Comparison of ENCODE assay signal across 1 cellular context in the genomic region with DNA sequence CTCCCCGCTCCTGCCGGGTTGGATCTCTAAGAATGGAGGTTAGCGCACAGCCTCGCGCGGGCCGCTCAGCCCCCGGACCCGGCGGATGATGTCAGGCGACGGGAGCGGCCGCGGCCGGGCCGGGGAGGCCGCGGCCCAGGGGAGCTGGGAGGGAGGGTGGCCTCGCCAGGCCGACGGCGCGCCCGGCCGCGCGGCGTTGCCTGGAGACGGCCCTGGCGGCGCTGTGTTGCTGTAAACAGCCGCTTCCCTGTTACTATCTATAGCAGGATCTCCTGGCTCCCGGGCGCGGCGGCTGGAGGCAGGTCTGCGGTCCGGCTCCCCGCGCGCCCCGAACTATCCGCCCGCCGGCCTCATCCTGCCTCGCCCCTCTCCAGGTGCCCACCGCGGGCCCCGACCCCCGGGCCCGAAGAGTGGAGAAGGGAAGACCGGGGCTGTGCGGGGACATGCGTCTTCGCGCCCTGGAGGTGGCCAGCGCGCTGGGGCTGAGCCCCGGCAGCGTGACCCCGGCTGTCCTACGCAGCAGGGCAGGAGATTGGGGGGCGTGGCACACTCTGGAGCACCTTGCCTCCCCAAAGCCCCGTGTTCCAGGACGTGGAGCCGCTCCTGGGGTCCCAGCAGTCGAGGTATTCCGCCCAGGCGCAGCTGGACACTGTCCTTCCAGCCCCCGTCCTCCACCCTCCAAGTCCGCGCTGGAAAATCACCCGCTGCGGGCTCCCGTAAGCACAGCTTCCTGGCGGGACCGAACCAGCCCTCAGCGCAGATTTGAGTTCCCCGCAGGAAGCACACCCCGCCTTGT.
TF ChIP-seq lines count a peak whose summit lies in the region.

No MANE protein-coding gene starts in this region.

TF ChIP-seq in K562, 482 proteins besides CTCF, POLR2A, EP300 and RAD21 (continued from another document and continues in another):
- TF ChIP-seq TFAP4 (CRISPR knock-in tag; IDR thresholded peaks at IDR 0.05; ENCODE audit: borderline replicate concordance) (peak; percentile 69; the same call in 1 of the 2 replicates), PHF8 (IDR thresholded peaks at IDR 0.05; ENCODE audit: borderline replicate concordance, low read length) (peak; percentile 37; the same call in 1 of the 2 replicates), FOXJ2 (tag; IDR thresholded peaks at IDR 0.05) (peak; percentile 100), USF2 (CRISPR knock-in tag; IDR thresholded peaks at IDR 0.05) (no peak), ZNF76 (CRISPR knock-in tag; IDR thresholded peaks at IDR 0.05; ENCODE audit: borderline replicate concordance) (no peak), TEAD1 (CRISPR knock-in tag; IDR thresholded peaks at IDR 0.05) (no peak), ZC3H4 (CRISPR knock-in tag; IDR thresholded peaks at IDR 0.05; ENCODE audit: borderline replicate concordance) (0 out of 2 replicates have a peak, but pooled peaks have one; percentile 78), CUX1 (CRISPR knock-in tag; IDR thresholded peaks at IDR 0.05) (no peak), CCAR2 (IDR thresholded peaks at IDR 0.05; ENCODE audit: low read depth, low read length) (no peak), HSF4 (CRISPR knock-in tag; IDR thresholded peaks at IDR 0.05; ENCODE audit: borderline replicate concordance) (no peak), ZNF644 (tag; IDR thresholded peaks at IDR 0.05; ENCODE audit: low read depth) (no peak), CC2D1A (IDR thresholded peaks at IDR 0.05) (no peak), HLTF (IDR thresholded peaks at IDR 0.05) (no peak), NR2F6 (CRISPR knock-in tag; IDR thresholded peaks at IDR 0.05) (no peak), NFIC (IDR thresholded peaks at IDR 0.05) (no peak), HMG20A (CRISPR knock-in tag; conservative IDR thresholded peaks at IDR 0.05) (no peak), NFXL1 (CRISPR knock-in tag; IDR thresholded peaks at IDR 0.05) (no peak), ZBTB7A (IDR thresholded peaks at IDR 0.05; ENCODE audit: borderline replicate concordance, control insufficient read depth, low read depth, low read length) (peak; percentile 41; the same call in 1 of the 2 replicates), MAFG (tag; conservative IDR thresholded peaks at IDR 0.05) (no peak), POLR2G (IDR thresholded peaks at IDR 0.05; ENCODE audit: low read depth, low read length) (peak; percentile 83), ZNF12 (CRISPR knock-in tag; IDR thresholded peaks at IDR 0.05) (no peak), GATA2 (CRISPR knock-in tag; IDR thresholded peaks at IDR 0.05) (peak; percentile 92), THRAP3 (IDR thresholded peaks at IDR 0.05; ENCODE audit: borderline replicate concordance) (no peak), BCL6 (CRISPR knock-in tag; IDR thresholded peaks at IDR 0.05) (no peak), RFX5 (IDR thresholded peaks at IDR 0.05; ENCODE audit: low read depth, low read length) (no peak), XRCC4 (IDR thresholded peaks at IDR 0.05; ENCODE audit: extremely low read depth, insufficient read depth, insufficient read length) (no peak), TSHZ1 (CRISPR knock-in tag; IDR thresholded peaks at IDR 0.05) (no peak)
- TF ChIP-seq, protein P1, sequence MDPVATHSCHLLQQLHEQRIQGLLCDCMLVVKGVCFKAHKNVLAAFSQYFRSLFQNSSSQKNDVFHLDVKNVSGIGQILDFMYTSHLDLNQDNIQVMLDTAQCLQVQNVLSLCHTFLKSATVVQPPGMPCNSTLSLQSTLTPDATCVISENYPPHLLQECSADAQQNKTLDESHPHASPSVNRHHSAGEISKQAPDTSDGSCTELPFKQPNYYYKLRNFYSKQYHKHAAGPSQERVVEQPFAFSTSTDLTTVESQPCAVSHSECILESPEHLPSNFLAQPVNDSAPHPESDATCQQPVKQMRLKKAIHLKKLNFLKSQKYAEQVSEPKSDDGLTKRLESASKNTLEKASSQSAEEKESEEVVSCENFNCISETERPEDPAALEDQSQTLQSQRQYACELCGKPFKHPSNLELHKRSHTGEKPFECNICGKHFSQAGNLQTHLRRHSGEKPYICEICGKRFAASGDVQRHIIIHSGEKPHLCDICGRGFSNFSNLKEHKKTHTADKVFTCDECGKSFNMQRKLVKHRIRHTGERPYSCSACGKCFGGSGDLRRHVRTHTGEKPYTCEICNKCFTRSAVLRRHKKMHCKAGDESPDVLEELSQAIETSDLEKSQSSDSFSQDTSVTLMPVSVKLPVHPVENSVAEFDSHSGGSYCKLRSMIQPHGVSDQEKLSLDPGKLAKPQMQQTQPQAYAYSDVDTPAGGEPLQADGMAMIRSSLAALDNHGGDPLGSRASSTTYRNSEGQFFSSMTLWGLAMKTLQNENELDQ (CRISPR knock-in tag; IDR thresholded peaks at IDR 0.05; ENCODE audit: borderline replicate concordance), result no peak
- TF ChIP-seq, protein P2, sequence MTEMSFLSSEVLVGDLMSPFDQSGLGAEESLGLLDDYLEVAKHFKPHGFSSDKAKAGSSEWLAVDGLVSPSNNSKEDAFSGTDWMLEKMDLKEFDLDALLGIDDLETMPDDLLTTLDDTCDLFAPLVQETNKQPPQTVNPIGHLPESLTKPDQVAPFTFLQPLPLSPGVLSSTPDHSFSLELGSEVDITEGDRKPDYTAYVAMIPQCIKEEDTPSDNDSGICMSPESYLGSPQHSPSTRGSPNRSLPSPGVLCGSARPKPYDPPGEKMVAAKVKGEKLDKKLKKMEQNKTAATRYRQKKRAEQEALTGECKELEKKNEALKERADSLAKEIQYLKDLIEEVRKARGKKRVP (CRISPR knock-in tag; IDR thresholded peaks at IDR 0.05), result no peak
- TF ChIP-seq, protein P3, sequence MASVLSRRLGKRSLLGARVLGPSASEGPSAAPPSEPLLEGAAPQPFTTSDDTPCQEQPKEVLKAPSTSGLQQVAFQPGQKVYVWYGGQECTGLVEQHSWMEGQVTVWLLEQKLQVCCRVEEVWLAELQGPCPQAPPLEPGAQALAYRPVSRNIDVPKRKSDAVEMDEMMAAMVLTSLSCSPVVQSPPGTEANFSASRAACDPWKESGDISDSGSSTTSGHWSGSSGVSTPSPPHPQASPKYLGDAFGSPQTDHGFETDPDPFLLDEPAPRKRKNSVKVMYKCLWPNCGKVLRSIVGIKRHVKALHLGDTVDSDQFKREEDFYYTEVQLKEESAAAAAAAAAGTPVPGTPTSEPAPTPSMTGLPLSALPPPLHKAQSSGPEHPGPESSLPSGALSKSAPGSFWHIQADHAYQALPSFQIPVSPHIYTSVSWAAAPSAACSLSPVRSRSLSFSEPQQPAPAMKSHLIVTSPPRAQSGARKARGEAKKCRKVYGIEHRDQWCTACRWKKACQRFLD (CRISPR knock-in tag; IDR thresholded peaks at IDR 0.05), result peak; percentile 63
- TF ChIP-seq, protein P4, sequence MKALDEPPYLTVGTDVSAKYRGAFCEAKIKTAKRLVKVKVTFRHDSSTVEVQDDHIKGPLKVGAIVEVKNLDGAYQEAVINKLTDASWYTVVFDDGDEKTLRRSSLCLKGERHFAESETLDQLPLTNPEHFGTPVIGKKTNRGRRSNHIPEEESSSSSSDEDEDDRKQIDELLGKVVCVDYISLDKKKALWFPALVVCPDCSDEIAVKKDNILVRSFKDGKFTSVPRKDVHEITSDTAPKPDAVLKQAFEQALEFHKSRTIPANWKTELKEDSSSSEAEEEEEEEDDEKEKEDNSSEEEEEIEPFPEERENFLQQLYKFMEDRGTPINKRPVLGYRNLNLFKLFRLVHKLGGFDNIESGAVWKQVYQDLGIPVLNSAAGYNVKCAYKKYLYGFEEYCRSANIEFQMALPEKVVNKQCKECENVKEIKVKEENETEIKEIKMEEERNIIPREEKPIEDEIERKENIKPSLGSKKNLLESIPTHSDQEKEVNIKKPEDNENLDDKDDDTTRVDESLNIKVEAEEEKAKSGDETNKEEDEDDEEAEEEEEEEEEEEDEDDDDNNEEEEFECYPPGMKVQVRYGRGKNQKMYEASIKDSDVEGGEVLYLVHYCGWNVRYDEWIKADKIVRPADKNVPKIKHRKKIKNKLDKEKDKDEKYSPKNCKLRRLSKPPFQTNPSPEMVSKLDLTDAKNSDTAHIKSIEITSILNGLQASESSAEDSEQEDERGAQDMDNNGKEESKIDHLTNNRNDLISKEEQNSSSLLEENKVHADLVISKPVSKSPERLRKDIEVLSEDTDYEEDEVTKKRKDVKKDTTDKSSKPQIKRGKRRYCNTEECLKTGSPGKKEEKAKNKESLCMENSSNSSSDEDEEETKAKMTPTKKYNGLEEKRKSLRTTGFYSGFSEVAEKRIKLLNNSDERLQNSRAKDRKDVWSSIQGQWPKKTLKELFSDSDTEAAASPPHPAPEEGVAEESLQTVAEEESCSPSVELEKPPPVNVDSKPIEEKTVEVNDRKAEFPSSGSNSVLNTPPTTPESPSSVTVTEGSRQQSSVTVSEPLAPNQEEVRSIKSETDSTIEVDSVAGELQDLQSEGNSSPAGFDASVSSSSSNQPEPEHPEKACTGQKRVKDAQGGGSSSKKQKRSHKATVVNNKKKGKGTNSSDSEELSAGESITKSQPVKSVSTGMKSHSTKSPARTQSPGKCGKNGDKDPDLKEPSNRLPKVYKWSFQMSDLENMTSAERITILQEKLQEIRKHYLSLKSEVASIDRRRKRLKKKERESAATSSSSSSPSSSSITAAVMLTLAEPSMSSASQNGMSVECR (CRISPR knock-in tag; IDR thresholded peaks at IDR 0.05), result peak; percentile 51; the same call in 1 of the 2 replicates
- TF ChIP-seq, protein P5, sequence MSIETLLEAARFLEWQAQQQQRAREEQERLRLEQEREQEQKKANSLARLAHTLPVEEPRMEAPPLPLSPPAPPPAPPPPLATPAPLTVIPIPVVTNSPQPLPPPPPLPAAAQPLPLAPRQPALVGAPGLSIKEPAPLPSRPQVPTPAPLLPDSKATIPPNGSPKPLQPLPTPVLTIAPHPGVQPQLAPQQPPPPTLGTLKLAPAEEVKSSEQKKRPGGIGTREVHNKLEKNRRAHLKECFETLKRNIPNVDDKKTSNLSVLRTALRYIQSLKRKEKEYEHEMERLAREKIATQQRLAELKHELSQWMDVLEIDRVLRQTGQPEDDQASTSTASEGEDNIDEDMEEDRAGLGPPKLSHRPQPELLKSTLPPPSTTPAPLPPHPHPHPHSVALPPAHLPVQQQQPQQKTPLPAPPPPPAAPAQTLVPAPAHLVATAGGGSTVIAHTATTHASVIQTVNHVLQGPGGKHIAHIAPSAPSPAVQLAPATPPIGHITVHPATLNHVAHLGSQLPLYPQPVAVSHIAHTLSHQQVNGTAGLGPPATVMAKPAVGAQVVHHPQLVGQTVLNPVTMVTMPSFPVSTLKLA (conservative IDR thresholded peaks at IDR 0.05), result peak; percentile 49 to 77; a peak in 3 of 4 replicates
